Comparison of ENCODE assay signal across 22 cellular contexts in genomic region chr9:89669361-89669842, GRCh38.
A peak's percentile ranks its signal among the peaks of the same experiment; 100 is the strongest.
DNase-seq lines count a peak whose midpoint lies in the region; ATAC-seq, FAIRE-seq and TF ChIP-seq lines count a peak whose summit lies in the region.
"Had no signal": no experiment of that assay in that cellular context is flagged by ENCODE, and none has a peak within 500 bp of the region (broad histone marks: within the 10 kb centered on the region; RNA-seq: fewer than 3 reads in every experiment).

No MANE protein-coding gene starts in this region.

- H3K4me1 ChIP-seq in body of pancreas (peaks cover 69% of the 10 kb centered on the region), right lobe of liver (peaks cover 3 to 65% (median 33%) of the 10 kb centered on the region in 4 donors), sigmoid colon (no peaks in the 10 kb centered on the region)

- H3K36me3 ChIP-seq in body of pancreas (replicated peaks in 1 of 2; ENCODE audit: insufficient read depth in 1 of 2, low read depth in 2 of 2) (no peaks in the 10 kb centered on the region), right lobe of liver (no peaks in the 10 kb centered on the region), sigmoid colon (no peaks in the 10 kb centered on the region)
- H3K36me3 ChIP-seq: BE2C, MG63 had no signal

- TF ChIP-seq CTCF in body of pancreas (IDR thresholded peaks at IDR 0.05), result no peak
- TF ChIP-seq CTCF in right lobe of liver (IDR thresholded peaks at IDR 0.05), result no peak
- no peak for TF ChIP-seq CTCF in sigmoid colon (IDR thresholded peaks at IDR 0.05)

- 21 to 48% methylated on average over 2 of the region's 2 CpGs for WGBS in body of pancreas, 2 donors
- 50% methylated on average over 2 of the region's 2 CpGs for WGBS in right lobe of liver (ENCODE audit: insufficient coverage, low coverage, low lambda C conversion rate, missing lambda C conversion rate)
- WGBS in sigmoid colon, 2 donors, result 65 to 69% methylated on average over 2 of the region's 2 CpGs

- no peak for TF ChIP-seq EP300 in sigmoid colon (IDR thresholded peaks at IDR 0.05)

- H3K27me3 ChIP-seq in body of pancreas, result no peaks in the 10 kb centered on the region
- H3K27me3 ChIP-seq in right lobe of liver, result no peaks in the 10 kb centered on the region
- H3K27me3 ChIP-seq in sigmoid colon, result no peaks in the 10 kb centered on the region
- H3K27me3 ChIP-seq: BE2C, MG63 had no signal

- H3K27ac ChIP-seq in body of pancreas (peak overlapping the region; percentile 76 to 93 (median 90)), right lobe of liver (peak overlapping the region; percentile 52 to 96 (median 92)), sigmoid colon (no peak overlapping the region)
- H3K27ac ChIP-seq: SK-N-MC had no signal

- TF ChIP-seq POLR2A in body of pancreas (IDR thresholded peaks at IDR 0.05), result no peak
- no peak for TF ChIP-seq POLR2A in right lobe of liver (IDR thresholded peaks at IDR 0.05)
- TF ChIP-seq POLR2A in sigmoid colon (IDR thresholded peaks at IDR 0.05), result no peak
- TF ChIP-seq POLR2A in GM12891 (IDR thresholded peaks at IDR 0.05; ENCODE audit: low read depth, low read length), result no peak

- DNase-seq in COLO668 (lab: John Stamatoyannopoulos, UW; ENCODE audit: unreplicated experiment), result peak; percentile 15
- DNase-seq in body of pancreas, result peak in 2 of 4 donors; percentile 43 to 67
- DNase-seq in right lobe of liver, result peak; percentile 78 to 87 (median 83)
- peak; percentile 58 for DNase-seq in sigmoid colon
- no peak for DNase-seq in activated CD4-positive, alpha-beta T cell treated with anti-CD3 and anti-CD28 coated beads for 48 hours
- DNase-seq in GDM1 (lab: John Stamatoyannopoulos, UW), result no peak
- DNase-seq in NK-92 treated with Interleukin-12 subunit alpha and Interleukin-12 subunit beta, amount 100 ng/mL, for 24 hours (lab: John Stamatoyannopoulos, UW), result no peak
- no peak for DNase-seq in GM12891 (ENCODE audit: insufficient read length, low spot score)
- DNase-seq: BE2C, Calu3, DMS153, GF-D8, Kasumi-1, MG63, NCI-H1417 treated with DMSO at 0.1 percent for 48 hours, NCI-H187, NCI-H2107, NCI-H446 treated with DMSO at 0.1 percent for 48 hours, NCI-H526 treated with DMSO at 0.1 percent for 48 hours, PC-3, Right ventricle myocardium superior had no signal

- intact Hi-C loops in body of pancreas (cut with DNase I), result no loop called here
- intact Hi-C loops in right lobe of liver (cut with DNase I), result no loop called here
- intact Hi-C loops in sigmoid colon (cut with DNase I), result no loop called here

- no peak for FAIRE-seq in GM12891 (lab: Jason Lieb, UNC)

- H3K9me3 ChIP-seq in body of pancreas (no peaks in the 10 kb centered on the region), right lobe of liver (no peaks in the 10 kb centered on the region), sigmoid colon (no peaks in the 10 kb centered on the region)
- H3K9me3 ChIP-seq: BE2C, MG63 had no signal

- ATAC-seq in body of pancreas (no peak), right lobe of liver (peak; percentile 54 to 65 (median 56))
- ATAC-seq: PC-3 had no signal

- no peak overlapping the region for H3K4me3 ChIP-seq in body of pancreas
- H3K4me3 ChIP-seq in right lobe of liver, result no peak overlapping the region
- H3K4me3 ChIP-seq in sigmoid colon, result no peak overlapping the region
- H3K4me3 ChIP-seq: MG63, SK-N-MC had no signal

TF ChIP-seq in GM12891, 5 proteins besides CTCF, POLR2A, EP300 and RAD21:
- TF ChIP-seq TAF1 (IDR thresholded peaks at IDR 0.05; ENCODE audit: low read depth, low read length), result no peak
- no peak for TF ChIP-seq POU2F2 (IDR thresholded peaks at IDR 0.05; ENCODE audit: low read depth, low read length)
- TF ChIP-seq SPI1 (IDR thresholded peaks at IDR 0.05; ENCODE audit: low read depth, low read length), result no peak
- TF ChIP-seq PAX5 (IDR thresholded peaks at IDR 0.05; ENCODE audit: insufficient read depth, low read length, severe bottlenecking), result no peak
- TF ChIP-seq POLR2AphosphoS5 (IDR thresholded peaks at IDR 0.05; ENCODE audit: low read depth, low read length), result no peak
TF ChIP-seq in GM12891: peak in this region for 0.

Comparison
In these comparisons a context has a peak if more than half of its experiments do, and no peak if none do; other contexts are left out.
1. DNase-seq: peak in COLO668 (single experiment), right lobe of liver (3 of 3) and sigmoid colon (single experiment); none in activated CD4-positive, alpha-beta T cell treated with anti-CD3 and anti-CD28 coated beads for 48 hours (single experiment), GDM1 (single experiment), NK-92 treated with Interleukin-12 subunit alpha and Interleukin-12 subunit beta, amount 100 ng/mL, for 24 hours (single experiment) and GM12891 (single experiment).
2. H3K27ac ChIP-seq: peak in body of pancreas (4 of 4) and right lobe of liver (3 of 3); none in sigmoid colon (0 of 4).